Comparison of ENCODE assay signal across 19 cellular contexts in genomic region chr12:12305568-12306300, GRCh38. TPM values are rescaled to one million over a fixed set of nuclear protein-coding genes. Genes with fewer than 3 reads are reported as not detected.
DNase-seq lines count a peak whose midpoint lies in the region; ATAC-seq and TF ChIP-seq lines count a peak whose summit lies in the region.
"Had no signal": no experiment of that assay in that cellular context is flagged by ENCODE, and none has a peak within 500 bp of the region (broad histone marks: within the 10 kb centered on the region; RNA-seq: fewer than 3 reads in every experiment).

No MANE protein-coding gene starts in this region.

- intact Hi-C loops in upper lobe of right lung (cut with DNase I) (no loop called here), esophagus muscularis mucosa (cut with DNase I) (no loop called here)

- H3K27me3 ChIP-seq in upper lobe of right lung = no peaks in the 10 kb centered on the region
- H3K27me3 ChIP-seq in esophagus muscularis mucosa = no peaks in the 10 kb centered on the region
- H3K27me3 ChIP-seq: BLaER1 treated with 17β-estradiol and CSF1 and Interleukin-3, amounts not matched to agents 10 nM and 100 nM had no signal

- no peaks in the 10 kb centered on the region for H3K4me1 ChIP-seq in upper lobe of right lung
- no peaks in the 10 kb centered on the region for H3K4me1 ChIP-seq in esophagus muscularis mucosa
- H3K4me1 ChIP-seq: BLaER1 treated with 17β-estradiol and CSF1 and Interleukin-3, amounts not matched to agents 10 nM and 100 nM had no signal

- TF ChIP-seq CTCF in upper lobe of right lung (IDR thresholded peaks at IDR 0.05) (no peak), esophagus muscularis mucosa (IDR thresholded peaks at IDR 0.05) (no peak)

- H3K9me3 ChIP-seq in upper lobe of right lung = no peaks in the 10 kb centered on the region
- H3K9me3 ChIP-seq in esophagus muscularis mucosa = no peaks in the 10 kb centered on the region

- TF ChIP-seq EP300 in esophagus muscularis mucosa (IDR thresholded peaks at IDR 0.05) = no peak

- H3K4me3 ChIP-seq in upper lobe of right lung = no peak overlapping the region
- H3K4me3 ChIP-seq in esophagus muscularis mucosa = no peak overlapping the region
- H3K4me3 ChIP-seq: BLaER1 treated with 17β-estradiol and CSF1 and Interleukin-3, amounts not matched to agents 10 nM and 100 nM had no signal

- no peaks in the 10 kb centered on the region for H3K36me3 ChIP-seq in upper lobe of right lung
- no peaks in the 10 kb centered on the region for H3K36me3 ChIP-seq in esophagus muscularis mucosa
- H3K36me3 ChIP-seq: BLaER1 treated with 17β-estradiol and CSF1 and Interleukin-3, amounts not matched to agents 10 nM and 100 nM had no signal

- DNase-seq in activated T-cell treated with anti-CD3 and anti-CD28 coated beads, Interleukin-2, amount 50 U/mL, for 72 hours = peak in 1 of 2 donors; percentile 11
- no peak for DNase-seq in activated T-cell treated with anti-CD3 and anti-CD28 coated beads, Interleukin-2, amount 50 U/mL, for 1 hour
- DNase-seq in iris pigment epithelial cell (ENCODE audit: low read depth) (peak; percentile 8), upper lobe of right lung (peak; percentile 66), esophagus muscularis mucosa (ENCODE audit: extremely low spot score) (no peak)
- DNase-seq: CD8-positive, alpha-beta memory T cell; DMS79; HFFc6; KG1; NCI-H1694 treated with DMSO at 0.1 percent for 48 hours; NCI-H2227 treated with DMSO at 0.1 percent for 48 hours; NCI-H510A treated with DMSO at 0.1 percent for 48 hours; NCI-H82; RPMI8226; SHP77 treated with DMSO at 0.1 percent for 48 hours had no signal

- peaks cover 13% of the 10 kb centered on the region for H3K4me1 Mint-ChIP-seq in activated T-cell treated with anti-CD3 and anti-CD28 coated beads, Interleukin-2, amount 50 U/mL, for 72 hours (ENCODE audit: low read depth)
- no peaks in the 10 kb centered on the region for H3K4me1 Mint-ChIP-seq in activated T-helper 17 cell treated with anti-CD3 and anti-CD28 coated beads, Interleukin-2, amount 50 U/mL, for 72 hours
- H3K4me1 Mint-ChIP-seq: CD8-positive, alpha-beta memory T cell had no signal

- no peak for TF ChIP-seq POLR2A in esophagus muscularis mucosa (IDR thresholded peaks at IDR 0.05; ENCODE audit: low read depth)

- peaks cover 0 to 2% of the 10 kb centered on the region in 2 donors for H3K36me3 Mint-ChIP-seq in activated T-cell treated with anti-CD3 and anti-CD28 coated beads, Interleukin-2, amount 50 U/mL, for 72 hours (ENCODE audit: insufficient read depth in 2 of 2)
- H3K36me3 Mint-ChIP-seq in activated T-helper 17 cell treated with anti-CD3 and anti-CD28 coated beads, Interleukin-2, amount 50 U/mL, for 72 hours (ENCODE audit: low read depth) = no peaks in the 10 kb centered on the region

- no peaks in the 10 kb centered on the region for H3K9me3 Mint-ChIP-seq in activated T-cell treated with anti-CD3 and anti-CD28 coated beads, Interleukin-2, amount 50 U/mL, for 72 hours
- H3K9me3 Mint-ChIP-seq in activated T-helper 17 cell treated with anti-CD3 and anti-CD28 coated beads, Interleukin-2, amount 50 U/mL, for 72 hours = no peaks in the 10 kb centered on the region

- H3K27ac ChIP-seq in upper lobe of right lung = peak overlapping the region; percentile 32
- no peak overlapping the region for H3K27ac ChIP-seq in esophagus muscularis mucosa (replicated peaks in 1 of 4)
- H3K27ac ChIP-seq: BLaER1 treated with 17β-estradiol and CSF1 and Interleukin-3, amounts not matched to agents 10 nM and 100 nM had no signal

- WGBS in esophagus muscularis mucosa = 88% methylated on average over 7 of the region's 7 CpGs

- H3K4me3 Mint-ChIP-seq in activated T-cell treated with anti-CD3 and anti-CD28 coated beads, Interleukin-2, amount 50 U/mL, for 72 hours = no peak overlapping the region
- H3K4me3 Mint-ChIP-seq in activated T-helper 17 cell treated with anti-CD3 and anti-CD28 coated beads, Interleukin-2, amount 50 U/mL, for 72 hours = no peak overlapping the region
- H3K4me3 Mint-ChIP-seq: CD8-positive, alpha-beta memory T cell; HFFc6 had no signal

- peak; percentile 83 to 89 for ATAC-seq in activated T-cell treated with anti-CD3 and anti-CD28 coated beads, Interleukin-2, amount 50 U/mL, for 72 hours (replicated peaks in 1 of 2)
- peak; percentile 93 for ATAC-seq in activated T-helper 17 cell treated with anti-CD3 and anti-CD28 coated beads, Interleukin-2, amount 50 U/mL, for 72 hours (replicated peaks)
- ATAC-seq in upper lobe of right lung = peak; percentile 67
- no peak for ATAC-seq in GM21786 (IDR thresholded peaks at IDR 0.05; ENCODE audit: unreplicated experiment)
- ATAC-seq: HepG2 had no signal

- no peaks in the 10 kb centered on the region for H3K27me3 Mint-ChIP-seq in activated T-cell treated with anti-CD3 and anti-CD28 coated beads, Interleukin-2, amount 50 U/mL, for 72 hours (ENCODE audit: low read depth)
- peaks cover 6% of the 10 kb centered on the region for H3K27me3 Mint-ChIP-seq in activated T-helper 17 cell treated with anti-CD3 and anti-CD28 coated beads, Interleukin-2, amount 50 U/mL, for 72 hours

- H3K27ac Mint-ChIP-seq in activated T-cell treated with anti-CD3 and anti-CD28 coated beads, Interleukin-2, amount 50 U/mL, for 72 hours = no peak overlapping the region
- peak overlapping the region; percentile 15 for H3K27ac Mint-ChIP-seq in activated T-helper 17 cell treated with anti-CD3 and anti-CD28 coated beads, Interleukin-2, amount 50 U/mL, for 72 hours
- H3K27ac Mint-ChIP-seq: HFFc6 had no signal

RNA-seq across cellular contexts. Expression of gene LRP6, which starts 38.9 kb away (rescaled TPM):
- total RNA-seq in activated T-cell treated with anti-CD3 and anti-CD28 coated beads, Interleukin-2, amount 50 U/mL, for 72 hours = 1 to 10 TPM; 2.6 to 3.7 TPM
- 1 to 10 TPM in 1 of 2 donors, under 1 TPM in 1; 0.61 to 3.9 TPM for total RNA-seq in activated T-helper 17 cell treated with anti-CD3 and anti-CD28 coated beads, Interleukin-2, amount 50 U/mL, for 72 hours
- total RNA-seq in upper lobe of right lung = 55.8 TPM
- total RNA-seq in esophagus muscularis mucosa = 10 to 100 TPM; 26.2 to 61.1 (median 34.8) TPM

RNA-seq across cellular contexts. Expression of gene MANSC1, which starts 44.3 kb away (rescaled TPM):
- total RNA-seq in activated T-cell treated with anti-CD3 and anti-CD28 coated beads, Interleukin-2, amount 50 U/mL, for 72 hours = 1 to 10 TPM in 1 of 2 donors, under 1 TPM in 1; 0.65 to 1.5 TPM
- total RNA-seq in activated T-helper 17 cell treated with anti-CD3 and anti-CD28 coated beads, Interleukin-2, amount 50 U/mL, for 72 hours = under 1 TPM; 0.63 to 0.74 TPM
- 26.4 TPM for total RNA-seq in upper lobe of right lung
- 10 to 100 TPM; 15.9 to 22.9 (median 19.9) TPM for total RNA-seq in esophagus muscularis mucosa

RNA-seq across cellular contexts. Expression of gene BORCS5, which starts 51.1 kb away (rescaled TPM):
- 10 to 100 TPM; 37.7 to 44.9 TPM for total RNA-seq in activated T-cell treated with anti-CD3 and anti-CD28 coated beads, Interleukin-2, amount 50 U/mL, for 72 hours
- total RNA-seq in activated T-helper 17 cell treated with anti-CD3 and anti-CD28 coated beads, Interleukin-2, amount 50 U/mL, for 72 hours = 10 to 100 TPM; 26.1 to 43.8 TPM
- total RNA-seq in upper lobe of right lung (14.0 TPM), esophagus muscularis mucosa (10 to 100 TPM; 16.5 to 25.0 (median 19.0) TPM)

Comparison
In these comparisons a context has a peak if more than half of its experiments do, and no peak if none do; other contexts are left out.
1. DNase-seq: peak in iris pigment epithelial cell (single experiment) and upper lobe of right lung (single experiment); none in activated T-cell treated with anti-CD3 and anti-CD28 coated beads, Interleukin-2, amount 50 U/mL, for 1 hour (single experiment) and esophagus muscularis mucosa (single experiment).
2. RNA of gene LRP6, which starts 38.9 kb away (total RNA-seq): 55.8 TPM in upper lobe of right lung (single experiment) and 26.2 to 61.1 TPM in esophagus muscularis mucosa; 0.61 to 3.9 TPM in activated T-helper 17 cell treated with anti-CD3 and anti-CD28 coated beads, Interleukin-2, amount 50 U/mL, for 72 hours and 2.6 to 3.7 TPM in activated T-cell treated with anti-CD3 and anti-CD28 coated beads, Interleukin-2, amount 50 U/mL, for 72 hours; every median in the first group is over 4 times any median in the second.
3. RNA of gene MANSC1, which starts 44.3 kb away (total RNA-seq): 26.4 TPM in upper lobe of right lung (single experiment) and 15.9 to 22.9 TPM in esophagus muscularis mucosa; 0.65 to 1.5 TPM in activated T-cell treated with anti-CD3 and anti-CD28 coated beads, Interleukin-2, amount 50 U/mL, for 72 hours and 0.63 to 0.74 TPM in activated T-helper 17 cell treated with anti-CD3 and anti-CD28 coated beads, Interleukin-2, amount 50 U/mL, for 72 hours; every median in the first group is over 4 times any median in the second.